In genomic region chr2:240919786-240920782, GRCh38 we compare ENCODE assay signal across 13 cellular contexts. TPM values are rescaled to one million over a fixed set of nuclear protein-coding genes. Genes with fewer than 3 reads are reported as not detected.
A peak's percentile ranks its signal among the peaks of the same experiment; 100 is the strongest.
DNase-seq lines count a peak whose midpoint lies in the region; FAIRE-seq and TF ChIP-seq lines count a peak whose summit lies in the region.
"Had no signal": no experiment of that assay in that cellular context is flagged by ENCODE, and none has a peak within 500 bp of the region (broad histone marks: within the 10 kb centered on the region; RNA-seq: fewer than 3 reads in every experiment).

No MANE protein-coding gene starts in this region.

- no peaks in the 10 kb centered on the region for H3K79me2 ChIP-seq in mammary epithelial cell (ENCODE audit: insufficient read depth, low read length)

- DNase-seq in MCF 10A (ENCODE audit: unreplicated experiment) (no peak), mammary epithelial cell (no peak), endothelial cell (ENCODE audit: low spot score) (peak; percentile 7), neuronal stem cell (ENCODE audit: low spot score) (no peak), NCI-H146 (lab: John Stamatoyannopoulos, UW) (no peak), small intestine (no peak), HuH-7 (ENCODE audit: low spot score) (no peak), NCI-H69 (lab: John Stamatoyannopoulos, UW) (no peak)
- DNase-seq: NCI-H1694, OCI-M1 had no signal

- no peaks in the 10 kb centered on the region for H3K36me3 Mint-ChIP-seq in MCF 10A (ENCODE audit: insufficient read depth, unreplicated experiment)
- H3K36me3 Mint-ChIP-seq in endothelial cell (ENCODE audit: low read depth, unreplicated experiment) = no peaks in the 10 kb centered on the region
- H3K36me3 Mint-ChIP-seq: activated naive CD4-positive, alpha-beta T cell treated with anti-CD3 and anti-CD28 coated beads, Interleukin-2, amount 50 U/mL, for 24 hours had no signal

- dilution Hi-C loops in mammary epithelial cell (cut with HindIII; ENCODE audit: low sequenced_read_pairs) = no loop called here

- H2AK5ac ChIP-seq in neuronal stem cell (ENCODE audit: low read depth, low read length) = peak overlapping the region; percentile 75

- POLR2A ChIA-PET in MCF 10A (lab: Yijun Ruan, JAX) = interaction anchor here (1.1 to 1.4 kb wide), 2 partner anchors 7 to 90 kb away, joined by 3 to 5 read pairs; no protein-coding TSS in a partner anchor

- H3K4me3 ChIP-seq in mammary epithelial cell (replicated peaks in 1 of 3; ENCODE audit: insufficient read depth in 1 of 3, low read depth in 2 of 3, low read length in 3 of 3) (no peak overlapping the region), neuronal stem cell (ENCODE audit: low read length in 2 of 2) (no peak overlapping the region), small intestine (ENCODE audit: low read depth in 1 of 2, low read length in 2 of 2) (no peak overlapping the region)

- H3K9ac ChIP-seq in mammary epithelial cell (ENCODE audit: insufficient read depth, low read length) (no peak overlapping the region), neuronal stem cell (ENCODE audit: low read depth, low read length, poor library complexity) (no peak overlapping the region)

- H3K4me2 ChIP-seq in mammary epithelial cell (ENCODE audit: insufficient read depth, low read depth, low read length) (no peak overlapping the region), neuronal stem cell (ENCODE audit: insufficient read depth, low read length, poor library complexity, severe bottlenecking) (no peak overlapping the region)

- no peak overlapping the region for H2BK120ac ChIP-seq in neuronal stem cell (ENCODE audit: low read depth, low read length)

- in situ Hi-C loops in mammary epithelial cell (cut with MboI; ENCODE audit: low sequenced_read_pairs in 2 of 2) = no loop called here

- TF ChIP-seq CTCF in MCF 10A (IDR thresholded peaks at IDR 0.05; ENCODE audit: unreplicated experiment) (no peak), mammary epithelial cell (conservative IDR thresholded peaks at IDR 0.05 in 1 of 2, IDR thresholded peaks at IDR 0.05 in 1 of 2; ENCODE audit: extremely low read depth in 1 of 2, insufficient read depth in 1 of 2, low read depth in 1 of 2, low read length in 2 of 2) (no peak), endothelial cell (IDR thresholded peaks at IDR 0.05; ENCODE audit: unreplicated experiment) (no peak)

- no peaks in the 10 kb centered on the region for H3K9me3 Mint-ChIP-seq in MCF 10A (ENCODE audit: unreplicated experiment)
- H3K9me3 Mint-ChIP-seq in endothelial cell (ENCODE audit: unreplicated experiment) = no peaks in the 10 kb centered on the region
- H3K9me3 Mint-ChIP-seq: activated naive CD4-positive, alpha-beta T cell treated with anti-CD3 and anti-CD28 coated beads, Interleukin-2, amount 50 U/mL, for 24 hours had no signal

- peak overlapping the region; percentile 85 for H3K27ac Mint-ChIP-seq in MCF 10A (ENCODE audit: low read depth, unreplicated experiment)
- no peak overlapping the region for H3K27ac Mint-ChIP-seq in endothelial cell (ENCODE audit: unreplicated experiment)
- H3K27ac Mint-ChIP-seq: activated naive CD4-positive, alpha-beta T cell treated with anti-CD3 and anti-CD28 coated beads, Interleukin-2, amount 50 U/mL, for 24 hours had no signal

- H3K36me3 ChIP-seq in mammary epithelial cell (ENCODE audit: insufficient read depth, low read length) (no peaks in the 10 kb centered on the region), neuronal stem cell (replicated peaks in 1 of 2; ENCODE audit: control insufficient read depth in 2 of 2, insufficient read depth in 2 of 2, low read length in 2 of 2) (no peaks in the 10 kb centered on the region), small intestine (ENCODE audit: control insufficient read depth in 2 of 2, insufficient read depth in 2 of 2, low read length in 2 of 2) (no peaks in the 10 kb centered on the region)

- H3K9me3 ChIP-seq in mammary epithelial cell (replicated peaks; ENCODE audit: insufficient read depth, low read length) (no peaks in the 10 kb centered on the region), neuronal stem cell (replicated peaks in 1 of 2; ENCODE audit: control insufficient read depth in 2 of 2, insufficient read depth in 1 of 2, low read depth in 1 of 2, low read length in 2 of 2) (no peaks in the 10 kb centered on the region), small intestine (ENCODE audit: control insufficient read depth, low read depth) (no peaks in the 10 kb centered on the region)

- no peak for FAIRE-seq in small intestine (lab: Jason Lieb, UNC)

- H3K23ac ChIP-seq in neuronal stem cell (ENCODE audit: low read depth, low read length, poor library complexity) = no peak overlapping the region

- peak overlapping the region; percentile 56 for H3K14ac ChIP-seq in neuronal stem cell (ENCODE audit: low read length)

- no peak overlapping the region for H3K4me3 Mint-ChIP-seq in MCF 10A (ENCODE audit: unreplicated experiment)
- no peak overlapping the region for H3K4me3 Mint-ChIP-seq in endothelial cell (ENCODE audit: unreplicated experiment)
- H3K4me3 Mint-ChIP-seq: activated naive CD4-positive, alpha-beta T cell treated with anti-CD3 and anti-CD28 coated beads, Interleukin-2, amount 50 U/mL, for 24 hours had no signal

- H4K20me1 ChIP-seq in mammary epithelial cell (ENCODE audit: insufficient read depth, low read length) = no peaks in the 10 kb centered on the region

- H3K27me3 ChIP-seq in mammary epithelial cell (ENCODE audit: insufficient read depth, low read length) = no peaks in the 10 kb centered on the region
- peaks cover 0 to 56% (median 8%) of the 10 kb centered on the region in 3 experiments for H3K27me3 ChIP-seq in neuronal stem cell (ENCODE audit: control insufficient read depth in 3 of 3, insufficient read depth in 3 of 3, low read depth in 1 of 3, low read length in 3 of 3)
- H3K27me3 ChIP-seq in small intestine (ENCODE audit: control insufficient read depth in 2 of 2, insufficient read depth in 2 of 2, low read length in 2 of 2) = no peaks in the 10 kb centered on the region

- H3K27me3 Mint-ChIP-seq in MCF 10A (ENCODE audit: insufficient read depth, unreplicated experiment) = no peaks in the 10 kb centered on the region
- peaks cover 3% of the 10 kb centered on the region for H3K27me3 Mint-ChIP-seq in endothelial cell (ENCODE audit: unreplicated experiment)

- H3K4me1 Mint-ChIP-seq in MCF 10A (ENCODE audit: insufficient read depth, unreplicated experiment) (peaks cover 8% of the 10 kb centered on the region), endothelial cell (ENCODE audit: unreplicated experiment) (no peaks in the 10 kb centered on the region)
- H3K4me1 Mint-ChIP-seq: activated naive CD4-positive, alpha-beta T cell treated with anti-CD3 and anti-CD28 coated beads, Interleukin-2, amount 50 U/mL, for 24 hours had no signal

- H2BK5ac ChIP-seq in neuronal stem cell (ENCODE audit: low read length) = no peak overlapping the region

- no peak overlapping the region for H2AFZ ChIP-seq in mammary epithelial cell (ENCODE audit: low read depth, low read length)
- no peak overlapping the region for H2AFZ ChIP-seq in neuronal stem cell (ENCODE audit: low read length)

- peak overlapping the region; percentile 76 for H3K4ac ChIP-seq in neuronal stem cell (ENCODE audit: low read length)

- 83% methylated on average over 25 of the region's 31 CpGs for WGBS in mammary epithelial cell (ENCODE audit: low coverage, missing lambda C conversion rate)
- WGBS in neuronal stem cell (ENCODE audit: extremely low coverage in 2 of 2, insufficient read length in 2 of 2, insufficient replicate concordance in 1 of 2), 2 donors = no CpG with 5 or more reads among the region's 31 CpGs
- 87 to 91% (median 89%) methylated on average over 27 to 31 of the region's 31 CpGs for WGBS in small intestine, 3 donors

- peaks cover 2% of the 10 kb centered on the region for H3K79me1 ChIP-seq in neuronal stem cell (ENCODE audit: low read depth, low read length)

- peak overlapping the region; percentile 64 for H3K18ac ChIP-seq in neuronal stem cell (ENCODE audit: low read length)

- H4K91ac ChIP-seq in neuronal stem cell (ENCODE audit: low read depth, low read length, poor library complexity) = no peak overlapping the region

- peak overlapping the region; percentile 43 for H4K8ac ChIP-seq in neuronal stem cell (ENCODE audit: low read depth, low read length)

- H3K4me1 ChIP-seq in mammary epithelial cell (ENCODE audit: insufficient read depth, low read length) (peaks cover 22% of the 10 kb centered on the region), neuronal stem cell (ENCODE audit: control insufficient read depth in 2 of 2, insufficient read depth in 1 of 2, low read depth in 1 of 2, low read length in 2 of 2) (peaks cover 3 to 8% of the 10 kb centered on the region in 2 donors), small intestine (ENCODE audit: control insufficient read depth in 2 of 2, insufficient read depth in 1 of 2, low read depth in 1 of 2, low read length in 1 of 2) (no peaks in the 10 kb centered on the region)

- CTCF ChIA-PET in MCF 10A (lab: Yijun Ruan, JAX) (no interaction called here), mammary epithelial cell (lab: Charles Lee; ENCODE audit: low non-redundant PET) (no interaction called here)

- peak overlapping the region; percentile 58 for H2BK12ac ChIP-seq in neuronal stem cell (ENCODE audit: low read length)

- BruUV-seq in MCF 10A (replicated peaks; lab: Mats Ljungman, UMichigan) (no TSS peak), mammary epithelial cell (replicated peaks; lab: Mats Ljungman, UMichigan) (no TSS peak)

- peak overlapping the region; percentile 81 for H2BK15ac ChIP-seq in neuronal stem cell (ENCODE audit: low read length)

- intact Hi-C loops in MCF 10A (cut with micrococcal nuclease) = no loop called here
- intact Hi-C loops in mammary epithelial cell (cut with micrococcal nuclease) = no loop called here

- no peak overlapping the region for H3K27ac ChIP-seq in mammary epithelial cell (ENCODE audit: insufficient read depth, low read depth, low read length)
- no peak overlapping the region for H3K27ac ChIP-seq in neuronal stem cell (replicated peaks; ENCODE audit: low read length)
- no peak overlapping the region for H3K27ac ChIP-seq in small intestine (ENCODE audit: low read depth in 1 of 2, low read length in 1 of 2)
- H3K27ac ChIP-seq: C4-2B had no signal

RNA-seq across cellular contexts. Expression of gene CROCC2, which starts 13.9 kb away (rescaled TPM):
- total RNA-seq in MCF 10A (2022) (not detected in 2 replicates), mammary epithelial cell (not detected), endothelial cell (ENCODE audit: unreplicated experiment) (not detected)
- polyA plus RNA-seq in mammary epithelial cell (not detected), small intestine (under 1 TPM in 1 of 3 donors, not detected in 2; 0.13 TPM)
- not detected for polyA minus RNA-seq in mammary epithelial cell
- polyA plus RNA-seq in neuronal stem cell (2013, experiment 1 of 2) = not detected
- not detected for polyA plus RNA-seq in neuronal stem cell (2013, experiment 2 of 2)
- total RNA-seq: temporal lobe had no signal

RNA-seq across cellular contexts. Expression of gene MAB21L4, which starts 24.1 kb away (rescaled TPM):
- total RNA-seq in MCF 10A (2022) (not detected in 2 replicates), mammary epithelial cell (under 1 TPM; 0.14 to 0.17 TPM), endothelial cell (ENCODE audit: unreplicated experiment) (not detected)
- polyA plus RNA-seq in mammary epithelial cell (0.29 TPM), small intestine (10 to 100 TPM in 1 of 3 donors, 1 to 10 TPM in 2; 3.8 to 29.3 (median 4.0) TPM)
- not detected for polyA minus RNA-seq in mammary epithelial cell
- polyA plus RNA-seq in neuronal stem cell (2013, experiment 1 of 2) = not detected
- polyA plus RNA-seq in neuronal stem cell (2013, experiment 2 of 2) = not detected
- total RNA-seq: temporal lobe had no signal

RNA-seq across cellular contexts. Expression of gene AGXT, which starts 51.5 kb away (rescaled TPM):
- total RNA-seq in MCF 10A (2022) (not detected in 2 replicates), mammary epithelial cell (not detected), endothelial cell (ENCODE audit: unreplicated experiment) (not detected)
- polyA plus RNA-seq in mammary epithelial cell (not detected), small intestine (1 to 10 TPM in 1 of 3 donors, under 1 TPM in 2; 0.27 to 1.8 (median 0.84) TPM)
- not detected for polyA minus RNA-seq in mammary epithelial cell
- polyA plus RNA-seq in neuronal stem cell (2013, experiment 1 of 2) = not detected
- polyA plus RNA-seq in neuronal stem cell (2013, experiment 2 of 2) = not detected
- total RNA-seq: temporal lobe had no signal
